ENCODE assay signal across 8 cellular contexts in the genomic region with DNA sequence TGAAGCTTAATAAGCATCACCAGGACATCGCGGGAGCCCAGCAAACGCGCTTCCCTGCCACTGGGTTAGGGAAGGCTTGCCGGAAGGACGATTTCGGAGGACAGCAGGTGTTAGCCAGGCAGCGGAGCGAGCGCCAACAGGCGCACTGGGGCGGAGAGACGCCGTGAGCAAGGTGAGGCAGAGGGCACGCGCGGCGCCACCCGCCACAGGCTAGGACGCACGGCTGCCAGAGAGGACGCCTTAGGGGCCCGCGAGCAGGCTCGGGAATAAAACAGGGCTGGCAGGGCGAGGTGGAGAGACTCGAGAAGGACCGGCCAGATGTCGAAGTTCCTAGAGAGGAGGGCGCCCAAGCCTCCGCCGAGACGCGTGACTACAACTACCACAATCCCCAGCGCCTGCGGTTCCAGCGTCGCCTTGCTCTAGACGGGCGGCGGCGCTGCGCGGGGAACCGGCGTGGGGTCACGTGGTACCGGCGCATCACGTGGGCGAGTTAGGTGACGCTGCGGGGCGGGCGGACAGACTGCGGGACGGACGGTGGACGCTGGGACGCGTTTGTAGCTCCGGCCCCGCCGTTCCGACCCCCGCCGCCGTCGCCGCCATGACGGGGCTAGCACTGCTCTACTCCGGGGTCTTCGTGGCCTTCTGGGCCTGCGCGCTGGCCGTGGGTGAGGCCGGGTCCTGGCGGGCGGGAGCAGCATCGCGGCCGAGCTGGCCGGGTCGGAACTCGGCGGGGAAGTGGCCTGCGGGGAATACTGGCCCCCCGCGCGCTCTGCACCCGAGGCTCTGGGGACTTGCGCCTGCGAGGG. TPM values are rescaled to one million over a fixed set of nuclear protein-coding genes. Genes with fewer than 3 reads are reported as not detected.
A peak's percentile ranks its signal among the peaks of the same experiment; 100 is the strongest.
DNase-seq lines count a peak whose midpoint lies in the region; TF ChIP-seq lines count a peak whose summit lies in the region.

Gene ATP6V0B (plus strand): TSS at position 518 of the 806 bp plus-strand sequence. CDS start 81 bp downstream, at position 599.

- no peak for TF ChIP-seq CTCF in GM20000 (IDR thresholded peaks at IDR 0.05; ENCODE audit: extremely low read depth, missing control alignments)

- peak; percentile 100 for DNase-seq in COLO668 (lab: John Stamatoyannopoulos, UW; ENCODE audit: unreplicated experiment)
- peak; percentile 97 for DNase-seq in GM20000 (ENCODE audit: low spot score)
- DNase-seq in HT-29 (ENCODE audit: low spot score) = peak; percentile 97
- DNase-seq in NK-92 treated with Interleukin-12 subunit alpha and Interleukin-12 subunit beta, amount 100 ng/mL, for 24 hours (lab: John Stamatoyannopoulos, UW) = peak; percentile 94
- DNase-seq in activated CD8-positive, alpha-beta memory T cell treated with anti-CD3 and anti-CD28 coated beads for 24 hours = peak; percentile 98
- DNase-seq in effector CD4-positive, alpha-beta T cell = peak; percentile 96
- peak; percentile 95 for DNase-seq in lung microvascular endothelial cell (ENCODE audit: low read depth in 2 of 2)
- peak; percentile 88 to 94 (median 91) for DNase-seq in stimulated activated CD4-positive, alpha-beta T cell treated with anti-CD3 and anti-CD28 coated beads, TNF-alpha, amount 100 ng/mL, for 4 hours (ENCODE audit: low read depth in 3 of 3)

RNA-seq across cellular contexts. Expression of gene ATP6V0B, which starts in this region (rescaled TPM):
- total RNA-seq in HT-29 (2014; rRNA removed; shearing (Covaris generic)) = 254 and 277 TPM in 2 replicates
- total RNA-seq in lung microvascular endothelial cell = 110 and 164 TPM in 2 replicates

Comparison
In these comparisons a context has a peak if more than half of its experiments do, and no peak if none do; other contexts are left out.
1. Peak in every context shown above with its lines: DNase-seq.